8 cellular contexts compared by ENCODE assay signal in genomic region chr19:1279782-1280341, GRCh38. TPM values are rescaled to one million over a fixed set of nuclear protein-coding genes. Genes with fewer than 3 reads are reported as not detected.
A peak's percentile ranks its signal among the peaks of the same experiment; 100 is the strongest.
DNase-seq lines count a peak whose midpoint lies in the region; ATAC-seq and TF ChIP-seq lines count a peak whose summit lies in the region.

No MANE protein-coding gene starts in this region.

- intact Hi-C loops in activated CD4-positive, alpha-beta memory T cell treated with anti-CD3 and anti-CD28 coated beads for 36 hours (cut with micrococcal nuclease): loop anchor here (5.0 kb wide), 2 partner anchors 102 to 232 kb away; partner anchors contain the start of genes ADAMTSL5 and NDUFS7

- H3K36me3 Mint-ChIP-seq in activated CD4-positive, alpha-beta memory T cell treated with anti-CD3 and anti-CD28 coated beads for 36 hours: peaks cover 17% of the 10 kb centered on the region

- H3K27me3 ChIP-seq in BE2C (peaks cover 2% of the 10 kb centered on the region), HAP-1 (ENCODE audit: low read depth) (no peaks in the 10 kb centered on the region), lung (ENCODE audit: control insufficient read depth, insufficient read depth) (no peaks in the 10 kb centered on the region)

- peak; percentile 95 for TF ChIP-seq CTCF in BE2C (IDR thresholded peaks at IDR 0.05; ENCODE audit: low read depth, low read length)
- peak; percentile 84 for TF ChIP-seq CTCF in lung (IDR thresholded peaks at IDR 0.05; ENCODE audit: control extremely low read depth, extremely low read depth)

- no peaks in the 10 kb centered on the region for H3K4me1 ChIP-seq in BE2C
- peaks cover 9% of the 10 kb centered on the region for H3K4me1 ChIP-seq in HAP-1
- peaks cover 1 to 4% of the 10 kb centered on the region in 2 donors for H3K4me1 ChIP-seq in lung (ENCODE audit: control insufficient read depth in 2 of 2, insufficient read depth in 2 of 2, low read length in 2 of 2)

- ATAC-seq in lung (ENCODE audit: insufficient read depth, low FRiP score) (no peak), GM18519 (IDR thresholded peaks at IDR 0.05; ENCODE audit: low FRiP score, unreplicated experiment) (no peak)

- CTCF ChIA-PET in activated CD4-positive, alpha-beta memory T cell treated with anti-CD3 and anti-CD28 coated beads for 36 hours (lab: Charles Lee): interaction anchor here (0.5 to 2.2 kb wide), 24 partner anchors 11 to 1279 kb away, joined by 3 to 22 read pairs (median 4); partner anchors contain the start of genes ATP5F1D, CIRBP and PTBP1

- no peak overlapping the region for H3K27ac ChIP-seq in lung (ENCODE audit: low read depth in 1 of 2, low read length in 1 of 2)

- peak; percentile 88 for DNase-seq in BE2C
- DNase-seq in HAP-1 (ENCODE audit: low spot score in 2 of 2): peak; percentile 65 to 89
- DNase-seq in NCI-H69 (lab: John Stamatoyannopoulos, UW): peak; percentile 80
- peak; percentile 88 for DNase-seq in activated CD4-positive, alpha-beta memory T cell treated with anti-CD3 and anti-CD28 coated beads for 36 hours
- peak; percentile 74 to 82 for DNase-seq in dermis microvascular lymphatic vessel endothelial cell (ENCODE audit: low read depth in 2 of 2)
- peak; percentile 81 for DNase-seq in lung (ENCODE audit: low spot score)
- DNase-seq in stimulated activated CD8-positive, alpha-beta memory T cell treated with anti-CD3 and anti-CD28 coated beads, Interleukin-15, amount 100 ng/mL, for 24 hours (ENCODE audit: low read depth): peak; percentile 68

- H3K27ac Mint-ChIP-seq in activated CD4-positive, alpha-beta memory T cell treated with anti-CD3 and anti-CD28 coated beads for 36 hours: no peak overlapping the region

- H3K4me1 Mint-ChIP-seq in activated CD4-positive, alpha-beta memory T cell treated with anti-CD3 and anti-CD28 coated beads for 36 hours (ENCODE audit: low read depth): peaks cover 21% of the 10 kb centered on the region

- in situ Hi-C loops in HAP-1 (cut with MboI; ENCODE audit: low sequenced_read_pairs): loop anchor here (5.0 kb wide), 1 partner anchor 102 kb away; the partner anchor contains the start of gene NDUFS7

- H3K4me3 ChIP-seq in BE2C (ENCODE audit: low read depth, low read length) (no peak overlapping the region), HAP-1 (no peak overlapping the region), lung (no peak overlapping the region)

- no peaks in the 10 kb centered on the region for H3K9me3 Mint-ChIP-seq in activated CD4-positive, alpha-beta memory T cell treated with anti-CD3 and anti-CD28 coated beads for 36 hours

- H3K36me3 ChIP-seq in BE2C (peaks cover 15% of the 10 kb centered on the region), HAP-1 (replicated peaks) (peaks cover 34% of the 10 kb centered on the region), lung (ENCODE audit: control insufficient read depth in 2 of 2, insufficient read depth in 2 of 2, low read length in 2 of 2) (peaks cover 0 to 13% of the 10 kb centered on the region in 2 donors)

- H3K9me3 ChIP-seq in BE2C (no peaks in the 10 kb centered on the region), HAP-1 (no peaks in the 10 kb centered on the region), lung (ENCODE audit: control insufficient read depth in 2 of 2, insufficient read depth in 1 of 2, low read length in 1 of 2) (no peaks in the 10 kb centered on the region)

- peaks cover 7% of the 10 kb centered on the region for H3K27me3 Mint-ChIP-seq in activated CD4-positive, alpha-beta memory T cell treated with anti-CD3 and anti-CD28 coated beads for 36 hours

- WGBS in lung, 2 donors: 35 to 38% methylated on average over 10 of the region's 10 CpGs

- no peak overlapping the region for H3K4me3 Mint-ChIP-seq in activated CD4-positive, alpha-beta memory T cell treated with anti-CD3 and anti-CD28 coated beads for 36 hours

- POLR2A ChIA-PET in activated CD4-positive, alpha-beta memory T cell treated with anti-CD3 and anti-CD28 coated beads for 36 hours (lab: Charles Lee): interaction anchor here (2.9 kb wide), 1 partner anchor 11 kb away, joined by 10 read pairs; the partner anchor contains the start of gene CIRBP

RNA-seq across cellular contexts. Expression of gene FAM174C, which starts 4.5 kb away (rescaled TPM):
- 224 TPM for polyA plus RNA-seq in BE2C (2012; ENCODE audit: insufficient read depth, insufficient read length, low read depth)
- total RNA-seq in activated CD4-positive, alpha-beta memory T cell treated with anti-CD3 and anti-CD28 coated beads for 36 hours: 10 to 100 TPM; 74.8 to 76.1 TPM
- total RNA-seq in dermis microvascular lymphatic vessel endothelial cell (16.4 and 19.7 TPM in 2 replicates), lung (10 to 100 TPM; 17.5 to 66.5 TPM)
- 10 to 100 TPM; 72.3 to 89.3 TPM for polyA plus RNA-seq in lung

RNA-seq across cellular contexts. Expression of gene EFNA2, which starts 5.8 kb away (rescaled TPM):
- polyA plus RNA-seq in BE2C (2012; ENCODE audit: insufficient read depth, insufficient read length, low read depth): 2.7 TPM
- not detected for total RNA-seq in activated CD4-positive, alpha-beta memory T cell treated with anti-CD3 and anti-CD28 coated beads for 36 hours
- total RNA-seq in dermis microvascular lymphatic vessel endothelial cell: 0.13 and 0.25 TPM in 2 replicates
- under 1 TPM in 1 of 2 donors, not detected in 1; 0.37 TPM for total RNA-seq in lung
- not detected for polyA plus RNA-seq in lung

RNA-seq across cellular contexts. Expression of gene CIRBP, which starts 10.7 kb away (rescaled TPM):
- polyA plus RNA-seq in BE2C (2012; ENCODE audit: insufficient read depth, insufficient read length, low read depth): 385 TPM
- total RNA-seq in activated CD4-positive, alpha-beta memory T cell treated with anti-CD3 and anti-CD28 coated beads for 36 hours: 100 to 1,000 TPM; 171 to 173 TPM
- total RNA-seq in dermis microvascular lymphatic vessel endothelial cell: 118 and 189 TPM in 2 replicates
- total RNA-seq in lung: 100 to 1,000 TPM; 435 to 443 TPM
- polyA plus RNA-seq in lung: 100 to 1,000 TPM; 313 to 488 TPM

RNA-seq across cellular contexts. Expression of gene MIDN, which starts 31.5 kb away (rescaled TPM):
- polyA plus RNA-seq in BE2C (2012; ENCODE audit: insufficient read depth, insufficient read length, low read depth): 186 TPM
- total RNA-seq in activated CD4-positive, alpha-beta memory T cell treated with anti-CD3 and anti-CD28 coated beads for 36 hours: 10 to 100 TPM; 54.1 to 54.6 TPM
- total RNA-seq in dermis microvascular lymphatic vessel endothelial cell (4.9 and 7.0 TPM in 2 replicates), lung (100 to 1,000 TPM in 1 of 2 donors, 10 to 100 TPM in 1; 39.7 to 185 TPM)
- 10 to 100 TPM; 49.3 to 68.0 TPM for polyA plus RNA-seq in lung

RNA-seq across cellular contexts. Expression of gene ATP5F1D, which starts 38.3 kb away (rescaled TPM):
- 658 TPM for polyA plus RNA-seq in BE2C (2012; ENCODE audit: insufficient read depth, insufficient read length, low read depth)
- 100 to 1,000 TPM; 178 to 192 TPM for total RNA-seq in activated CD4-positive, alpha-beta memory T cell treated with anti-CD3 and anti-CD28 coated beads for 36 hours
- total RNA-seq in dermis microvascular lymphatic vessel endothelial cell (16.8 and 23.6 TPM in 2 replicates), lung (100 to 1,000 TPM in 1 of 2 donors, 10 to 100 TPM in 1; 27.1 to 217 TPM)
- 100 to 1,000 TPM; 157 to 266 TPM for polyA plus RNA-seq in lung
